ENCODE assay signal across 8 cellular contexts in the genomic region with DNA sequence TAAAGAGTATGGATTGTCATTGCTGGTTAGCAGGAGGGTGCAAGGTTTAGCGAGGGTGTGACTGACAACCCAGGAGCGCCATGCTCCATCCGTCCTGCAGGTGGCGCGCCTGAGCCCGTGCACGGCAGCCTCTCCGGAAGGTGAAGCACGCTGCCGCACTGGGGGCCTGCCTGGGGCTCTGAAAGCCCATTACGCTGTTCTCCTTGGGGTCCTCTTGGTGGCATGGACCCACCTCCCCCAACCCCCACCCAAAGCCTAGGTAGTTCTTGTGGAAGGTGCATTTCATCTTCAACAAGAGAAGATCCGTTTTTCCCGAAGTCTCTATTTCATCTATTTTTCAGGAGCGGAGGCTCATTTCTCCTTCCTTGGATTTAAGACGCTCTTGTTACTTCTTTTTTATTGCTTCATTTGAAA.
DNase-seq lines count a peak whose midpoint lies in the region; ATAC-seq and TF ChIP-seq lines count a peak whose summit lies in the region.

No MANE protein-coding gene starts in this region.

- DNase-seq in GM06990 (ENCODE audit: extremely low read depth, insufficient read length) (peak; percentile 24), heart left ventricle (peak in 2 of 5 donors; percentile 22 to 34)
- peak; percentile 25 for DNase-seq in activated T-helper 9 cell treated with anti-CD3 and anti-CD28 coated beads, Interleukin-2, amount 50 U/mL, for 16 hours (ENCODE audit: low read depth)
- peak; percentile 11 to 46 for DNase-seq in stimulated activated CD4-positive, alpha-beta T cell treated with anti-CD3 and anti-CD28 coated beads, Interleukin-15, amount 100 ng/mL, for 1 hour (ENCODE audit: low read depth in 1 of 2, low spot score in 1 of 2)

- intact Hi-C loops in heart left ventricle (cut with DNase I), result loop anchor here in 7 of 10 donors (2.0 to 10.0 kb wide), 4 partner anchors 55 to 87 kb away; no protein-coding TSS in a partner anchor

- no peak overlapping the region for H3K4me3 ChIP-seq in GM06990 (replicated peaks; ENCODE audit: low read depth, low read length)
- no peak overlapping the region for H3K4me3 ChIP-seq in OCI-LY3 (ENCODE audit: low read length)
- no peak overlapping the region for H3K4me3 ChIP-seq in heart left ventricle

- H3K27ac ChIP-seq in OCI-LY3 (ENCODE audit: low read length), result no peak overlapping the region
- no peak overlapping the region for H3K27ac ChIP-seq in heart left ventricle

- TF ChIP-seq CTCF in GM06990 (IDR thresholded peaks at IDR 0.05; ENCODE audit: insufficient read depth, low read length, poor library complexity, severe bottlenecking) (peak; percentile 85), OCI-LY3 (IDR thresholded peaks at IDR 0.05; ENCODE audit: low read depth, low read length) (peak; percentile 82), heart left ventricle (IDR thresholded peaks at IDR 0.05) (peak; percentile 57 to 88 (median 74))

- H3K27me3 ChIP-seq in GM06990 (replicated peaks; ENCODE audit: control insufficient read depth, insufficient read depth, low read length) (no peaks in the 10 kb centered on the region), OCI-LY3 (ENCODE audit: low read depth, low read length) (peaks cover 22% of the 10 kb centered on the region), heart left ventricle (peaks cover 0 to 61% (median 33%) of the 10 kb centered on the region in 9 donors)

- no peaks in the 10 kb centered on the region for H4K20me1 ChIP-seq in OCI-LY3 (ENCODE audit: insufficient read depth, low read length)

- H3K9me3 ChIP-seq in OCI-LY3 (ENCODE audit: insufficient read depth, low read length) (peaks cover 24% of the 10 kb centered on the region), heart left ventricle (peaks cover 0 to 10% (median 0%) of the 10 kb centered on the region in 12 donors)

- H3K4me2 ChIP-seq in OCI-LY3 (ENCODE audit: low read length), result no peak overlapping the region

- ATAC-seq in heart left ventricle (peak in 1 of 4 donors; percentile 44), HG02759 (IDR thresholded peaks at IDR 0.05; ENCODE audit: unreplicated experiment) (no peak), HG03196 (IDR thresholded peaks at IDR 0.05; ENCODE audit: unreplicated experiment) (no peak), GM21529 (IDR thresholded peaks at IDR 0.05; ENCODE audit: unreplicated experiment) (no peak)

- H3K79me2 ChIP-seq in OCI-LY3 (ENCODE audit: low read length), result no peaks in the 10 kb centered on the region

- H3K36me3 ChIP-seq in GM06990 (ENCODE audit: control insufficient read depth, insufficient read depth, low read length) (no peaks in the 10 kb centered on the region), OCI-LY3 (replicated peaks; ENCODE audit: low read depth, low read length) (no peaks in the 10 kb centered on the region), heart left ventricle (no peaks in the 10 kb centered on the region)

- WGBS in heart left ventricle, 4 donors, result 25 to 30% (median 27%) methylated on average over 15 of the region's 15 CpGs

- no peak overlapping the region for H3K9ac ChIP-seq in OCI-LY3 (ENCODE audit: low read length)

- H2AFZ ChIP-seq in OCI-LY3 (ENCODE audit: low read depth, low read length), result no peak overlapping the region

- TF ChIP-seq POLR2A in heart left ventricle (IDR thresholded peaks at IDR 0.05), result no peak

- H3K4me1 ChIP-seq in OCI-LY3 (ENCODE audit: low read length) (peaks cover 6% of the 10 kb centered on the region; the same call in 1 of the 2 replicates), heart left ventricle (peaks cover 0 to 3% (median 0%) of the 10 kb centered on the region in 12 donors)
